In genomic region chr1:220182081-220182480, GRCh38 we compare ENCODE assay signal across 25 cellular contexts.
DNase-seq lines count a peak whose midpoint lies in the region; ATAC-seq and TF ChIP-seq lines count a peak whose summit lies in the region.
"Had no signal": no experiment of that assay in that cellular context is flagged by ENCODE, and none has a peak within 500 bp of the region (broad histone marks: within the 10 kb centered on the region; RNA-seq: fewer than 3 reads in every experiment).

No MANE protein-coding gene starts in this region.

- no peaks in the 10 kb centered on the region for H3K9me3 Mint-ChIP-seq in endodermal cell
- H3K9me3 Mint-ChIP-seq in osteocyte (ENCODE audit: unreplicated experiment), result no peaks in the 10 kb centered on the region
- H3K9me3 Mint-ChIP-seq in natural killer cell treated with Interleukin-12 subunit alpha and Interleukin-12 subunit beta and Interleukin-15 and Interleukin-18, amount 100 ng/mL, for 72 hours, result no peaks in the 10 kb centered on the region

- 90 to 100% methylated on average over 1 of the region's 1 CpG for WGBS in endodermal cell (ENCODE audit: insufficient coverage in 1 of 2, insufficient read length in 1 of 2), 2 experiments

- H3K27ac ChIP-seq in ACC112 (ENCODE audit: low read depth, low read length), result peak overlapping the region; percentile 56
- H3K27ac ChIP-seq in endodermal cell (ENCODE audit: low read depth, low read length), result no peak overlapping the region
- H3K27ac ChIP-seq: HL-60, RWPE1, SK-N-MC had no signal

- H3K27me3 ChIP-seq in ACC112 (ENCODE audit: insufficient read depth, low read length) (no peaks in the 10 kb centered on the region), adipocyte (replicated peaks; ENCODE audit: control insufficient read depth, insufficient read depth, low read length) (no peaks in the 10 kb centered on the region), endodermal cell (ENCODE audit: control insufficient read depth, insufficient read depth, low read length, poor library complexity, severe bottlenecking) (no peaks in the 10 kb centered on the region)

- H3K9ac ChIP-seq in adipocyte (ENCODE audit: low read length), result no peak overlapping the region
- H3K9ac ChIP-seq in endodermal cell (ENCODE audit: extremely low read depth, low read length, poor library complexity, severe bottlenecking), result no peak overlapping the region

- H3K9me3 ChIP-seq in adipocyte (ENCODE audit: control insufficient read depth, low read length), result no peaks in the 10 kb centered on the region
- no peaks in the 10 kb centered on the region for H3K9me3 ChIP-seq in endodermal cell (ENCODE audit: control insufficient read depth, low read length)

- no peak for ATAC-seq in natural killer cell treated with Interleukin-12 subunit alpha and Interleukin-12 subunit beta and Interleukin-15 and Interleukin-18, amount 100 ng/mL, for 72 hours
- ATAC-seq in HG03095 (IDR thresholded peaks at IDR 0.05; ENCODE audit: unreplicated experiment), result no peak

- H3K4me1 ChIP-seq in ACC112 (ENCODE audit: control insufficient read depth, insufficient read depth, low read length, unreplicated experiment) (peaks cover 16% of the 10 kb centered on the region), adipocyte (ENCODE audit: control insufficient read depth, insufficient read depth, low read length) (peaks cover 3% of the 10 kb centered on the region), endodermal cell (ENCODE audit: control insufficient read depth, insufficient read depth, low read length) (no peaks in the 10 kb centered on the region)

- H3K4me3 Mint-ChIP-seq in endodermal cell (no peak overlapping the region), osteocyte (ENCODE audit: unreplicated experiment) (peak overlapping the region; percentile 5)
- H3K4me3 Mint-ChIP-seq in natural killer cell treated with Interleukin-12 subunit alpha and Interleukin-12 subunit beta and Interleukin-15 and Interleukin-18, amount 100 ng/mL, for 72 hours, result no peak overlapping the region

- H3K79me2 ChIP-seq in ACC112 (ENCODE audit: control insufficient read depth, insufficient read depth, low read length, unreplicated experiment), result no peaks in the 10 kb centered on the region

- H3K27me3 Mint-ChIP-seq in endodermal cell (ENCODE audit: insufficient read depth), result no peaks in the 10 kb centered on the region
- H3K27me3 Mint-ChIP-seq in osteocyte (ENCODE audit: unreplicated experiment), result no peaks in the 10 kb centered on the region
- H3K27me3 Mint-ChIP-seq in natural killer cell treated with Interleukin-12 subunit alpha and Interleukin-12 subunit beta and Interleukin-15 and Interleukin-18, amount 100 ng/mL, for 72 hours, result no peaks in the 10 kb centered on the region

- H3K36me3 ChIP-seq in ACC112 (ENCODE audit: insufficient read depth, low read length) (peaks cover 26% of the 10 kb centered on the region), adipocyte (ENCODE audit: control insufficient read depth, insufficient read depth, low read length, severe bottlenecking) (peaks cover 66% of the 10 kb centered on the region), endodermal cell (ENCODE audit: control insufficient read depth, insufficient read depth, low read length) (peaks cover 74% of the 10 kb centered on the region)

- peaks cover 35% of the 10 kb centered on the region for H3K36me3 Mint-ChIP-seq in endodermal cell (ENCODE audit: low read depth)
- H3K36me3 Mint-ChIP-seq in osteocyte (ENCODE audit: unreplicated experiment), result peaks cover 41% of the 10 kb centered on the region
- H3K36me3 Mint-ChIP-seq in natural killer cell treated with Interleukin-12 subunit alpha and Interleukin-12 subunit beta and Interleukin-15 and Interleukin-18, amount 100 ng/mL, for 72 hours, result peaks cover 16% of the 10 kb centered on the region

- H3K4me1 Mint-ChIP-seq in endodermal cell, result no peaks in the 10 kb centered on the region
- H3K4me1 Mint-ChIP-seq in osteocyte (ENCODE audit: unreplicated experiment), result peaks cover 42% of the 10 kb centered on the region
- H3K4me1 Mint-ChIP-seq in natural killer cell treated with Interleukin-12 subunit alpha and Interleukin-12 subunit beta and Interleukin-15 and Interleukin-18, amount 100 ng/mL, for 72 hours (ENCODE audit: low read depth in 2 of 2), result peaks cover 0 to 4% of the 10 kb centered on the region in 2 donors

- DNase-seq in adipocyte (ENCODE audit: low read depth), result peak; percentile 17
- no peak for DNase-seq in endodermal cell
- no peak for DNase-seq in osteocyte (ENCODE audit: extremely low spot score, unreplicated experiment)
- no peak for DNase-seq in NCI-H2227 treated with DMSO at 0.1 percent for 48 hours (lab: John Stamatoyannopoulos, UW)
- DNase-seq in natural killer cell treated with Interleukin-12 subunit alpha and Interleukin-12 subunit beta and Interleukin-15 and Interleukin-18, amount 100 ng/mL, for 72 hours (ENCODE audit: low spot score), result no peak
- DNase-seq in NCI-H2227 (lab: John Stamatoyannopoulos, UW; ENCODE audit: unreplicated experiment), result no peak
- DNase-seq: 8988T; AML-193; C1 segment of cervical spinal cord; DMS53; GF-D8; KG1; NCI-H1092 treated with DMSO at 0.1 percent for 48 hours; NCI-H1436 treated with DMSO at 0.1 percent for 48 hours; NCI-H2029; NCI-H345; NCI-H524; NCI-H774; NK-92 treated with Interleukin-12 subunit alpha and Interleukin-12 subunit beta, amount 100 ng/mL, for 24 hours; SHP77 treated with DMSO at 0.1 percent for 48 hours had no signal

- peak overlapping the region; percentile 55 for H3K27ac Mint-ChIP-seq in endodermal cell
- peak overlapping the region; percentile 83 for H3K27ac Mint-ChIP-seq in osteocyte (ENCODE audit: unreplicated experiment)
- H3K27ac Mint-ChIP-seq in natural killer cell treated with Interleukin-12 subunit alpha and Interleukin-12 subunit beta and Interleukin-15 and Interleukin-18, amount 100 ng/mL, for 72 hours, result no peak overlapping the region

- TF ChIP-seq CTCF in endodermal cell (conservative IDR thresholded peaks at IDR 0.05) (no peak), osteocyte (IDR thresholded peaks at IDR 0.05) (no peak)

- H2AFZ ChIP-seq in ACC112 (ENCODE audit: low read length, unreplicated experiment), result no peak overlapping the region

- H3K4me3 ChIP-seq in ACC112 (ENCODE audit: low read depth, low read length) (peak overlapping the region; percentile 9; the same call in 1 of the 2 replicates), adipocyte (ENCODE audit: low read length) (no peak overlapping the region), endodermal cell (ENCODE audit: low read length) (no peak overlapping the region)
- H3K4me3 ChIP-seq: SK-N-MC had no signal

Comparison
In these comparisons a context has a peak if more than half of its experiments do, and no peak if none do; other contexts are left out.
1. H3K27ac Mint-ChIP-seq: peak in endodermal cell (single experiment) and osteocyte (single experiment); none in natural killer cell treated with Interleukin-12 subunit alpha and Interleukin-12 subunit beta and Interleukin-15 and Interleukin-18, amount 100 ng/mL, for 72 hours (0 of 2).